ENCODE assay signal across 21 cellular contexts in genomic region chr22:46593996-46594946, GRCh38. TPM values are rescaled to one million over a fixed set of nuclear protein-coding genes. Genes with fewer than 3 reads are reported as not detected.
DNase-seq lines count a peak whose midpoint lies in the region; ATAC-seq and TF ChIP-seq lines count a peak whose summit lies in the region.
"Had no signal": no experiment of that assay in that cellular context is flagged by ENCODE, and none has a peak within 500 bp of the region (broad histone marks: within the 10 kb centered on the region; RNA-seq: fewer than 3 reads in every experiment).

No MANE protein-coding gene starts in this region.

- H3F3A ChIP-seq in DOHH2 (ENCODE audit: control insufficient read depth, insufficient read depth) = peaks cover 10% of the 10 kb centered on the region

- no peak for TF ChIP-seq CTCF in DOHH2 (IDR thresholded peaks at IDR 0.05; ENCODE audit: low read depth, low read length, poor library complexity, severe bottlenecking)
- no peak for TF ChIP-seq CTCF in esophagus muscularis mucosa (IDR thresholded peaks at IDR 0.05)
- no peak for TF ChIP-seq CTCF in spleen (IDR thresholded peaks at IDR 0.05 in 8 of 11, conservative IDR thresholded peaks at IDR 0.05 in 3 of 11)

- no peaks in the 10 kb centered on the region for H3K36me3 Mint-ChIP-seq in activated naive CD4-positive, alpha-beta T cell treated with anti-CD3 and anti-CD28 coated beads for 36 hours (ENCODE audit: low read depth)
- H3K36me3 Mint-ChIP-seq: activated naive CD8-positive, alpha-beta T cell treated with anti-CD3 and anti-CD28 coated beads for 36 hours; CD8-positive, alpha-beta memory T cell had no signal

- H3K27ac ChIP-seq in BLaER1 (peak overlapping the region; percentile 77), DOHH2 (ENCODE audit: low read depth, low read length) (peak overlapping the region; percentile 78; the same call in 1 of the 2 replicates), esophagus muscularis mucosa (replicated peaks in 1 of 4) (peak overlapping the region in 3 of 4 donors; percentile 44 to 68 (median 54)), spleen (peak overlapping the region in 6 of 8 donors; percentile 42 to 89 (median 82))
- H3K27ac ChIP-seq: KMS-11 had no signal

- H3K9me2 ChIP-seq in DOHH2 (replicated peaks; ENCODE audit: control insufficient read depth, low read length) = no peaks in the 10 kb centered on the region

- no peaks in the 10 kb centered on the region for H3K9me3 ChIP-seq in BLaER1
- no peaks in the 10 kb centered on the region for H3K9me3 ChIP-seq in DOHH2 (ENCODE audit: control insufficient read depth, insufficient read depth, low read length)
- H3K9me3 ChIP-seq in esophagus muscularis mucosa = no peaks in the 10 kb centered on the region
- H3K9me3 ChIP-seq in spleen = no peaks in the 10 kb centered on the region
- H3K9me3 ChIP-seq: thoracic aorta had no signal

- H3K4me3 Mint-ChIP-seq in activated naive CD4-positive, alpha-beta T cell treated with anti-CD3 and anti-CD28 coated beads for 36 hours = no peak overlapping the region
- H3K4me3 Mint-ChIP-seq: GM23338; T-helper 1 cell treated with Interleukin-12 subunit alpha and Interleukin-12 subunit beta and Interleukin-4 antibody, amounts not matched to agents 30 μg/mL and 1 μg/mL, for 36 hours had no signal

- 0 out of 2 replicates have a peak overlapping the region, but pooled peaks have one; percentile 14 for H3K9ac ChIP-seq in BLaER1
- H3K9ac ChIP-seq: KMS-11 had no signal

- TF ChIP-seq POLR2A in esophagus muscularis mucosa (IDR thresholded peaks at IDR 0.05; ENCODE audit: low read depth) (no peak), spleen (IDR thresholded peaks at IDR 0.05) (no peak)

- no peak for ATAC-seq in stimulated activated naive CD8-positive, alpha-beta T cell treated with anti-CD3 and anti-CD28 coated beads, Interleukin-15, Interleukin-2, amounts not matched to agents 100 U/mL and 50 U/mL, for 24 hours
- ATAC-seq: GM23338 had no signal

- DNase-seq in esophagus muscularis mucosa (ENCODE audit: extremely low spot score) = no peak
- DNase-seq in spleen = peak; percentile 78
- DNase-seq in stimulated activated naive CD4-positive, alpha-beta T cell treated with Interleukin-2 at 50 U/mL for 16 hours (lab: John Stamatoyannopoulos, UW) = no peak
- DNase-seq in CD1c-positive myeloid dendritic cell (ENCODE audit: extremely low spot score) = no peak
- no peak for DNase-seq in activated naive CD4-positive, alpha-beta T cell treated with anti-CD3 and anti-CD28 coated beads for 36 hours
- no peak for DNase-seq in stimulated activated naive CD8-positive, alpha-beta T cell treated with anti-CD3 and anti-CD28 coated beads, Interleukin-15, Interleukin-2, amounts not matched to agents 100 U/mL and 50 U/mL, for 24 hours
- DNase-seq: activated CD4-positive, alpha-beta T cell treated with anti-CD3 and anti-CD28 coated beads for 48 hours; NCI-H1436; NCI-H524 treated with DMSO at 0.1 percent for 48 hours; occipital lobe had no signal

- no peak overlapping the region for H3K4me3 ChIP-seq in BLaER1
- no peak overlapping the region for H3K4me3 ChIP-seq in DOHH2 (ENCODE audit: low read length)
- no peak overlapping the region for H3K4me3 ChIP-seq in esophagus muscularis mucosa
- peak overlapping the region in 1 of 8 donors; percentile 63 for H3K4me3 ChIP-seq in spleen
- H3K4me3 ChIP-seq: GM23338, smooth muscle cell had no signal

- H3K4me1 ChIP-seq in BLaER1 = peaks cover 100% of the 10 kb centered on the region
- H3K4me1 ChIP-seq in DOHH2 (ENCODE audit: control insufficient read depth, low read length) = peaks cover 47% of the 10 kb centered on the region
- H3K4me1 ChIP-seq in esophagus muscularis mucosa = peaks cover 29 to 63% (median 56%) of the 10 kb centered on the region in 4 donors
- H3K4me1 ChIP-seq in spleen = peaks cover 7 to 88% (median 52%) of the 10 kb centered on the region in 6 donors

- H3K36me3 ChIP-seq in BLaER1 (peaks cover 20% of the 10 kb centered on the region; the same call in 1 of the 2 replicates), DOHH2 (ENCODE audit: control insufficient read depth, low read length) (no peaks in the 10 kb centered on the region; the same call in 1 of the 2 replicates), esophagus muscularis mucosa (peaks cover 0 to 4% (median 0%) of the 10 kb centered on the region in 4 donors), spleen (no peaks in the 10 kb centered on the region)
- H3K36me3 ChIP-seq: thoracic aorta had no signal

- H3K27me3 ChIP-seq in BLaER1 (no peaks in the 10 kb centered on the region), DOHH2 (ENCODE audit: control insufficient read depth, low read length) (no peaks in the 10 kb centered on the region), esophagus muscularis mucosa (no peaks in the 10 kb centered on the region), spleen (replicated peaks in 1 of 7) (no peaks in the 10 kb centered on the region)

- H4K20me1 ChIP-seq in BLaER1 = peaks cover 45% of the 10 kb centered on the region
- no peaks in the 10 kb centered on the region for H4K20me1 ChIP-seq in DOHH2 (ENCODE audit: control insufficient read depth, insufficient read depth, low read depth, low read length)

- intact Hi-C loops in esophagus muscularis mucosa (cut with DNase I) = no loop called here
- intact Hi-C loops in spleen (cut with DNase I; ENCODE audit: low total_unique reads) = no loop called here
- intact Hi-C loops in activated naive CD4-positive, alpha-beta T cell treated with anti-CD3 and anti-CD28 coated beads for 36 hours (cut with micrococcal nuclease) = no loop called here

- CTCF ChIA-PET in activated naive CD4-positive, alpha-beta T cell treated with anti-CD3 and anti-CD28 coated beads for 36 hours (lab: Charles Lee) = no interaction called here

- WGBS in esophagus muscularis mucosa = 91% methylated on average over 15 of the region's 15 CpGs
- 74 to 80% (median 79%) methylated on average over 15 of the region's 15 CpGs for WGBS in spleen, 5 donors

- H3K79me2 ChIP-seq in DOHH2 (ENCODE audit: control insufficient read depth, low read length) = peaks cover 19% of the 10 kb centered on the region

- H3K4me2 ChIP-seq in BLaER1 (peak overlapping the region; percentile 90), DOHH2 (ENCODE audit: low read length) (no peak overlapping the region)
- H3K4me2 ChIP-seq: GM23338, KMS-11, smooth muscle cell had no signal

- TF ChIP-seq EP300 in esophagus muscularis mucosa (IDR thresholded peaks at IDR 0.05) = no peak

- H3K27me3 Mint-ChIP-seq in activated naive CD4-positive, alpha-beta T cell treated with anti-CD3 and anti-CD28 coated beads for 36 hours (ENCODE audit: low read depth) = no peaks in the 10 kb centered on the region
- H3K27me3 Mint-ChIP-seq: activated naive CD8-positive, alpha-beta T cell treated with anti-CD3 and anti-CD28 coated beads for 36 hours; central memory CD8-positive, alpha-beta T cell; memory B cell had no signal

- H3K4me1 Mint-ChIP-seq in activated naive CD4-positive, alpha-beta T cell treated with anti-CD3 and anti-CD28 coated beads for 36 hours (ENCODE audit: low read depth) = peaks cover 19% of the 10 kb centered on the region

- no peak overlapping the region for H3K27ac Mint-ChIP-seq in activated naive CD4-positive, alpha-beta T cell treated with anti-CD3 and anti-CD28 coated beads for 36 hours
- H3K27ac Mint-ChIP-seq: GM23338; T-helper 1 cell treated with Interleukin-12 subunit alpha and Interleukin-12 subunit beta and Interleukin-4 antibody, amounts not matched to agents 30 μg/mL and 1 μg/mL, for 36 hours had no signal

- H3K9me3 Mint-ChIP-seq in activated naive CD4-positive, alpha-beta T cell treated with anti-CD3 and anti-CD28 coated beads for 36 hours = no peaks in the 10 kb centered on the region
- H3K9me3 Mint-ChIP-seq: activated naive CD8-positive, alpha-beta T cell treated with anti-CD3 and anti-CD28 coated beads for 36 hours; CD8-positive, alpha-beta memory T cell; central memory CD8-positive, alpha-beta T cell; GM23338; memory B cell; T-helper 1 cell treated with Interleukin-12 subunit alpha and Interleukin-12 subunit beta and Interleukin-4 antibody, amounts not matched to agents 30 μg/mL and 1 μg/mL, for 36 hours had no signal

RNA-seq across cellular contexts. Expression of gene GRAMD4, which starts 25.9 kb away (rescaled TPM):
- total RNA-seq in esophagus muscularis mucosa = 100 to 1,000 TPM in 1 of 4 donors, 10 to 100 TPM in 3; 20.0 to 126 (median 63.8) TPM
- 10 to 100 TPM; 20.8 to 46.1 (median 33.1) TPM for total RNA-seq in spleen
- 10 to 100 TPM; 16.0 to 26.3 (median 21.5) TPM for polyA plus RNA-seq in spleen
- total RNA-seq in activated naive CD4-positive, alpha-beta T cell treated with anti-CD3 and anti-CD28 coated beads for 36 hours = 10 to 100 TPM; 34.3 to 35.4 TPM

RNA-seq across cellular contexts. Expression of gene CELSR1, which starts 56.9 kb away (rescaled TPM):
- total RNA-seq in esophagus muscularis mucosa = 1 to 10 TPM; 2.5 to 2.7 (median 2.6) TPM
- total RNA-seq in spleen = 10 to 100 TPM in 2 of 7 donors, 1 to 10 TPM in 5; 4.3 to 12.7 (median 8.0) TPM
- polyA plus RNA-seq in spleen = 10 to 100 TPM in 2 of 3 donors, 1 to 10 TPM in 1; 8.2 to 13.1 (median 11.4) TPM
- total RNA-seq in activated naive CD4-positive, alpha-beta T cell treated with anti-CD3 and anti-CD28 coated beads for 36 hours = under 1 TPM; 0.17 to 0.25 TPM
